ENCODE assay signal across 27 cellular contexts in the genomic region with DNA sequence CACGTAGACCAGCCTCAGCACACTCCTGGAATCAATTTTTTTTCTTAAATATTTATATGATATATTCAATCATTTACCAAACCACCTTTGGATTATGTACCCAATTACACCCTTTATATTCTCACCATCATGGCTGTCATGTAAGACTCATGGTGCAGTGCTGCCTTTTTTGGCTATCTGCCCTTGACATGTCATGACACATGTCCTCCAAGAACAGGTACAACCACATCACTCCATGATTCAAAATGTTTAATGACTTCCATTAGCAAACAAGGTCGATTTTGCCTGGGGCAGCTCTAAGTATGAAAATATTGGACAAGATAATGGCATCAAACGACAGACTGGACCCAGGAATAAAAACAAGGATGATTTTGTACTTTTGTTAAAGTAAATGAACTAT.
"Had no signal": no experiment of that assay in that cellular context is flagged by ENCODE, and none has a peak within 500 bp of the region (broad histone marks: within the 10 kb centered on the region; RNA-seq: fewer than 3 reads in every experiment).

No MANE protein-coding gene starts in this region.

- H3K4me2 ChIP-seq: hepatocyte, neural progenitor cell, smooth muscle cell had no signal

- H3K27me3 Mint-ChIP-seq: naive B cell; stimulated activated naive CD8-positive, alpha-beta T cell treated with anti-CD3 and anti-CD28 coated beads, Interleukin-15, Interleukin-2, amounts not matched to agents 100 ng/mL and 50 ng/mL, for 24 hours; type B pancreatic cell had no signal

- H3K9me3 ChIP-seq: lower lobe of right lung, neutrophil, right atrium auricular region, right lobe of liver, suprapubic skin, thoracic aorta, uterus had no signal

- H3K79me2 ChIP-seq: hepatocyte, parathyroid adenoma had no signal

- DNase-seq: islet precursor cell; kidney glomerular epithelial cell; left cardiac atrium; left ventricle myocardium superior; lower lobe of right lung; mesendoderm; naive B cell; natural killer cell; nephron progenitor cell; occipital lobe; right lobe of liver; stimulated activated CD4-positive, alpha-beta T cell treated with anti-CD3 and anti-CD28 coated beads, Interleukin-2, amount 100 ng/mL, for 24 hours; stimulated activated CD4-positive, alpha-beta T cell treated with anti-CD3 and anti-CD28 coated beads, Interleukin-4, amount 100 ng/mL, for 1 hour; stimulated activated naive CD4-positive, alpha-beta T cell; uterus had no signal

- H3K27ac Mint-ChIP-seq: mesothelial cell of epicardium; naive B cell; natural killer cell; nephron progenitor cell; neural progenitor cell; stimulated activated naive CD8-positive, alpha-beta T cell treated with anti-CD3 and anti-CD28 coated beads, Interleukin-15, Interleukin-2, amounts not matched to agents 100 ng/mL and 50 ng/mL, for 24 hours; type B pancreatic cell had no signal

- H3K9ac ChIP-seq: neural progenitor cell, parathyroid adenoma had no signal

- H3K36me3 Mint-ChIP-seq: mesothelial cell of epicardium, natural killer cell, neural progenitor cell, type B pancreatic cell had no signal

- H3K27ac ChIP-seq: hepatocyte, lower lobe of right lung, neural progenitor cell, neutrophil, parathyroid adenoma, right atrium auricular region, right lobe of liver, suprapubic skin, thoracic aorta, tibial nerve, uterus had no signal

- H3K4me3 Mint-ChIP-seq: mesothelial cell of epicardium; naive B cell; natural killer cell; nephron progenitor cell; neural progenitor cell; stimulated activated naive CD8-positive, alpha-beta T cell treated with anti-CD3 and anti-CD28 coated beads, Interleukin-15, Interleukin-2, amounts not matched to agents 100 ng/mL and 50 ng/mL, for 24 hours; type B pancreatic cell had no signal

- H3K4me1 Mint-ChIP-seq: naive B cell, nephron progenitor cell, neural progenitor cell had no signal

- H3K27me3 ChIP-seq: hepatocyte, neural progenitor cell, neutrophil, right atrium auricular region, right lobe of liver, suprapubic skin, tibial nerve, uterus had no signal

- H3K36me3 ChIP-seq: lower lobe of right lung, neural progenitor cell, neutrophil, right atrium auricular region, right lobe of liver, suprapubic skin, thoracic aorta, tibial nerve, uterus had no signal

- H3K4me3 ChIP-seq: hepatocyte, lower lobe of right lung, neural progenitor cell, right atrium auricular region, right lobe of liver, smooth muscle cell, suprapubic skin, thoracic aorta, tibial nerve, uterus had no signal

- H2AFZ ChIP-seq: hepatocyte, neural progenitor cell, parathyroid adenoma had no signal

- H3K4me1 ChIP-seq: lower lobe of right lung, neural progenitor cell, parathyroid adenoma, right atrium auricular region, right lobe of liver, suprapubic skin, uterus had no signal
